In the genomic region with DNA sequence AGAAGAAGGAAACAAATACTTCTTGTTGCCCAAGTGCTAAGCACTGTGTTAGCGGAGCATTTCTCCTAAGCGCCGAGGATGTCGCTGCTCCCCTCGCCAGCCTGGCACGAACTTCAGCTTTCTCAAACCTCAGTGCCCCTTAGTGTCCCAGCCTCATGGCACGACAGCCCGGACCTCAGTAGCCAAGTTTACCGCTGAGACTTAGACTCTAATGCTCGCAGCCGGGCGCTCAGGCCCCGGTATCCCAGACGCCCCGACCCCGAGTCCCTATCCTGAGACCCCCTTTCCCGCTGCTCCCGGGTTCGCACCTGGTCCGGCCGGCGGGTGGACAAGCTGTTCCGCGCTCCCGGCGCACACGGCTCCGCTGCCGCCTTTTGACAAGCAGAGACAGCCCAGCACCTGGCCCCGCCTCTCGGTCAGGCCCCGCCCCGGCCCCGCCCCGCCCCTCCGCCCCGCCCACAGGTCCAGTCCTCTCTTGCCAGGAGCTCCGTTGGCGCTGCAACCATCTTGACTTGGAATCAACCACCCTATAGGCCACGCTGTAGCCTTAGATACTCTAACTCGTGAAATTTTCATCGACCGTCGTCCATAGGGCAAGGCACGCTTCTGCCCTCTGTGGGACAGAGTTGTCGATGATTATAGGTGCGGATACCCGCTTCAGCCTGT, we compare ENCODE assay signal across 8 cellular contexts. TPM values are rescaled to one million over a fixed set of nuclear protein-coding genes. Genes with fewer than 3 reads are reported as not detected.
A peak's percentile ranks its signal among the peaks of the same experiment; 100 is the strongest.
DNase-seq lines count a peak whose midpoint lies in the region; ATAC-seq, FAIRE-seq and TF ChIP-seq lines count a peak whose summit lies in the region.

A gene (minus strand): TSS at position 348 of the 666 bp plus-strand sequence. CDS start 25,881 bp downstream, outside the sequence.

- peak within 1 kb of the TSS in 3 of 5 donors; percentile 22 to 60 (median 57) for H3K9ac ChIP-seq in subcutaneous abdominal adipose tissue (ENCODE audit: low read length in 5 of 5)

- intact Hi-C loops in Calu3 (cut with micrococcal nuclease; ENCODE audit: unreplicated experiment), result loop anchor here (1.0 to 10.0 kb wide), 2 partner anchors 45 to 260 kb away; no protein-coding TSS in a partner anchor
- intact Hi-C loops in activated T-helper 1 cell treated with anti-CD3 and anti-CD28 coated beads, Interleukin-12 subunit alpha, Interleukin-12 subunit beta, Interleukin-2, Interleukin-4 antibody, amounts not matched to agents 30 ng/mL and 10 ng/mL and 1 ng/mL, durations not matched to agents 14 hours and 24 hours and 36 hours (cut with micrococcal nuclease), result loop anchor here (1.0 to 5.0 kb wide), 12 partner anchors 15 to 778 kb away; a partner anchor contains a TSS

- H3K27ac Mint-ChIP-seq in Calu3 (ENCODE audit: unreplicated experiment), result peak within 1 kb of the TSS; percentile 68
- peak within 1 kb of the TSS; percentile 99 for H3K27ac Mint-ChIP-seq in activated T-helper 1 cell treated with anti-CD3 and anti-CD28 coated beads, Interleukin-12 subunit alpha, Interleukin-12 subunit beta, Interleukin-2, Interleukin-4 antibody, amounts not matched to agents 30 ng/mL and 10 ng/mL and 1 ng/mL, durations not matched to agents 14 hours and 24 hours and 36 hours
- H3K27ac Mint-ChIP-seq in nephron progenitor cell, result no peak within 1 kb of the TSS

- H3K27ac ChIP-seq in subcutaneous abdominal adipose tissue (ENCODE audit: low read depth, low read length), result no peak within 1 kb of the TSS

- H3K4me1 Mint-ChIP-seq in Calu3 (ENCODE audit: low read depth, unreplicated experiment) (peaks cover 34% of the 10 kb centered on the region), nephron progenitor cell (peaks cover 14% of the 10 kb centered on the region)
- H3K4me1 Mint-ChIP-seq in activated T-helper 1 cell treated with anti-CD3 and anti-CD28 coated beads, Interleukin-12 subunit alpha, Interleukin-12 subunit beta, Interleukin-2, Interleukin-4 antibody, amounts not matched to agents 30 ng/mL and 10 ng/mL and 1 ng/mL, durations not matched to agents 14 hours and 24 hours and 36 hours (ENCODE audit: low read depth), result peaks cover 54% of the 10 kb centered on the region

- peak within 1 kb of the TSS; percentile 60 for H3K4me3 ChIP-seq in Jurkat, Clone E6-1 (ENCODE audit: low read length)
- H3K4me3 ChIP-seq in fibroblast of pulmonary artery (replicated peaks; ENCODE audit: low read depth, low read length) (peak within 1 kb of the TSS; percentile 69), subcutaneous abdominal adipose tissue (ENCODE audit: low read depth in 1 of 5, low read length in 5 of 5) (peak within 1 kb of the TSS; percentile 61 to 85 (median 71))

- no TSS peak for BruUV-seq in Calu3 (replicated peaks; lab: Mats Ljungman, UMichigan)

- H3K27me3 ChIP-seq in subcutaneous abdominal adipose tissue (ENCODE audit: control insufficient read depth in 5 of 5, insufficient read depth in 4 of 5, low read length in 5 of 5), result peaks cover 0 to 37% (median 24%) of the 10 kb centered on the region in 5 donors

- TF ChIP-seq CTCF in Calu3 (IDR thresholded peaks at IDR 0.05; ENCODE audit: unreplicated experiment) (no peak), fibroblast of pulmonary artery (IDR thresholded peaks at IDR 0.05; ENCODE audit: low read length, missing control alignments) (peak; percentile 30), nephron progenitor cell (IDR thresholded peaks at IDR 0.05) (no peak)

- H3K9me3 ChIP-seq in subcutaneous abdominal adipose tissue (ENCODE audit: control insufficient read depth in 5 of 5, low read length in 5 of 5), result no peaks in the 10 kb centered on the region

- H3K4me1 ChIP-seq in subcutaneous abdominal adipose tissue (ENCODE audit: control insufficient read depth in 5 of 5, insufficient read depth in 5 of 5, low read length in 5 of 5), result peaks cover 2 to 42% (median 30%) of the 10 kb centered on the region in 5 donors

- peaks cover 21% of the 10 kb centered on the region for H3K36me3 Mint-ChIP-seq in Calu3 (ENCODE audit: insufficient read depth, unreplicated experiment)
- peaks cover 39% of the 10 kb centered on the region for H3K36me3 Mint-ChIP-seq in activated T-helper 1 cell treated with anti-CD3 and anti-CD28 coated beads, Interleukin-12 subunit alpha, Interleukin-12 subunit beta, Interleukin-2, Interleukin-4 antibody, amounts not matched to agents 30 ng/mL and 10 ng/mL and 1 ng/mL, durations not matched to agents 14 hours and 24 hours and 36 hours (ENCODE audit: low read depth)
- H3K36me3 Mint-ChIP-seq in nephron progenitor cell (ENCODE audit: low read depth), result no peaks in the 10 kb centered on the region

- peak; percentile 69 for DNase-seq in Calu3
- DNase-seq in Jurkat, Clone E6-1 (ENCODE audit: low read depth, low spot score), result peak; percentile 49
- peak; percentile 49 for DNase-seq in RCC 7860 (ENCODE audit: low spot score)
- DNase-seq in activated T-helper 1 cell treated with anti-CD3 and anti-CD28 coated beads, Interleukin-12 subunit alpha, Interleukin-12 subunit beta, Interleukin-2, Interleukin-4 antibody, amounts not matched to agents 30 ng/mL and 10 ng/mL and 1 ng/mL, durations not matched to agents 14 hours and 24 hours and 36 hours (ENCODE audit: low spot score), result peak; percentile 62
- DNase-seq in fibroblast of pulmonary artery (ENCODE audit: low read depth), result peak; percentile 67
- peak; percentile 78 for DNase-seq in nephron progenitor cell

- H3K36me3 ChIP-seq in subcutaneous abdominal adipose tissue (ENCODE audit: control insufficient read depth in 5 of 5, insufficient read depth in 5 of 5, low read length in 5 of 5), result no peaks in the 10 kb centered on the region

- no peaks in the 10 kb centered on the region for H3K9me3 Mint-ChIP-seq in Calu3 (ENCODE audit: low read depth, unreplicated experiment)
- no peaks in the 10 kb centered on the region for H3K9me3 Mint-ChIP-seq in activated T-helper 1 cell treated with anti-CD3 and anti-CD28 coated beads, Interleukin-12 subunit alpha, Interleukin-12 subunit beta, Interleukin-2, Interleukin-4 antibody, amounts not matched to agents 30 ng/mL and 10 ng/mL and 1 ng/mL, durations not matched to agents 14 hours and 24 hours and 36 hours
- H3K9me3 Mint-ChIP-seq in nephron progenitor cell, result peaks cover 3% of the 10 kb centered on the region

- FAIRE-seq in RCC 7860 (lab: Jason Lieb, UNC), result no peak

- H3K4me3 Mint-ChIP-seq in Calu3 (ENCODE audit: low read depth, unreplicated experiment), result peak within 1 kb of the TSS; percentile 78
- peak within 1 kb of the TSS; percentile 100 for H3K4me3 Mint-ChIP-seq in activated T-helper 1 cell treated with anti-CD3 and anti-CD28 coated beads, Interleukin-12 subunit alpha, Interleukin-12 subunit beta, Interleukin-2, Interleukin-4 antibody, amounts not matched to agents 30 ng/mL and 10 ng/mL and 1 ng/mL, durations not matched to agents 14 hours and 24 hours and 36 hours
- H3K4me3 Mint-ChIP-seq in nephron progenitor cell, result peak within 1 kb of the TSS; percentile 77

- CTCF ChIA-PET in Calu3 (lab: Charles Lee), result interaction anchor here (0.6 to 2.2 kb wide), 11 partner anchors 8 to 713 kb away, joined by 3 to 31 read pairs (median 3); a partner anchor contains a TSS

- peak; percentile 69 for ATAC-seq in GM21528 (IDR thresholded peaks at IDR 0.05; ENCODE audit: low FRiP score, unreplicated experiment)

- H3K27me3 Mint-ChIP-seq in Calu3 (ENCODE audit: unreplicated experiment) (peaks cover 13% of the 10 kb centered on the region), nephron progenitor cell (ENCODE audit: low read depth, poor library complexity) (peaks cover 99% of the 10 kb centered on the region)
- peaks cover 34% of the 10 kb centered on the region for H3K27me3 Mint-ChIP-seq in activated T-helper 1 cell treated with anti-CD3 and anti-CD28 coated beads, Interleukin-12 subunit alpha, Interleukin-12 subunit beta, Interleukin-2, Interleukin-4 antibody, amounts not matched to agents 30 ng/mL and 10 ng/mL and 1 ng/mL, durations not matched to agents 14 hours and 24 hours and 36 hours (ENCODE audit: insufficient read depth)

RNA-seq across cellular contexts. Expression of the gene that starts here (rescaled TPM):
- 10.1 and 12.5 TPM in 2 replicates for total RNA-seq in Calu3 (2022)
- polyA plus RNA-seq in Jurkat, Clone E6-1 (2012; ENCODE audit: insufficient read depth, insufficient read length), result 1.9 TPM
- 305 and 318 TPM in 2 replicates for total RNA-seq in activated T-helper 1 cell treated with anti-CD3 and anti-CD28 coated beads, Interleukin-12 subunit alpha, Interleukin-12 subunit beta, Interleukin-2, Interleukin-4 antibody, amounts not matched to agents 30 ng/mL and 10 ng/mL and 1 ng/mL, durations not matched to agents 14 hours and 24 hours and 36 hours

Comparison
In these comparisons a context has a peak if more than half of its experiments do, and no peak if none do; other contexts are left out.
1. RNA of the gene that starts here (total RNA-seq): 305 to 318 TPM in activated T-helper 1 cell treated with anti-CD3 and anti-CD28 coated beads, Interleukin-12 subunit alpha, Interleukin-12 subunit beta, Interleukin-2, Interleukin-4 antibody, amounts not matched to agents 30 ng/mL and 10 ng/mL and 1 ng/mL, durations not matched to agents 14 hours and 24 hours and 36 hours; 10.1 to 12.5 TPM in Calu3; every median in the first group is over 10 times any median in the second.
2. Peak in every context shown above with its lines, with median percentiles within 50 percentile points of each other: DNase-seq, H3K4me3 Mint-ChIP-seq and H3K4me3 ChIP-seq.